Comparison of ENCODE assay signal across 17 cellular contexts in genomic region chr3:19541284-19541683, GRCh38.
"Had no signal": no experiment of that assay in that cellular context is flagged by ENCODE, and none has a peak within 500 bp of the region (broad histone marks: within the 10 kb centered on the region; RNA-seq: fewer than 3 reads in every experiment).

No MANE protein-coding gene starts in this region.

- H3K4me1 ChIP-seq: esophagus muscularis mucosa, prostate gland, testis, upper lobe of right lung had no signal

- H3K9me3 ChIP-seq: esophagus muscularis mucosa, prostate gland, stomach, testis, upper lobe of right lung had no signal

- H3K4me3 ChIP-seq: esophagus muscularis mucosa, lung, prostate gland, skin epidermis, stomach, testis, upper lobe of right lung had no signal

- H3K4me3 Mint-ChIP-seq: activated CD4-positive, alpha-beta T cell treated with anti-CD3 and anti-CD28 coated beads, Interleukin-2, amount 10 ng/mL, durations not matched to agents 7 days and 5 days; activated naive CD8-positive, alpha-beta T cell; neural crest cell had no signal

- H3K36me3 Mint-ChIP-seq: activated naive CD8-positive, alpha-beta T cell had no signal

- H3K27me3 ChIP-seq: esophagus muscularis mucosa, stomach, testis, upper lobe of right lung had no signal

- DNase-seq: activated CD4-positive, alpha-beta T cell treated with anti-CD3 and anti-CD28 coated beads, Interleukin-2, amount 10 ng/mL, durations not matched to agents 7 days and 5 days; activated CD8-positive, alpha-beta memory T cell treated with anti-CD3 and anti-CD28 coated beads for 24 hours; activated gamma-delta T cell treated with Interleukin-2 at 50 U/mL for 16 hours; amniotic stem cell; left colon; midbrain; right cardiac atrium; stomach; testis; upper lobe of right lung had no signal

- ATAC-seq: left colon, right cardiac atrium, upper lobe of right lung had no signal

- FAIRE-seq: islet of Langerhans had no signal

- H3K27me3 Mint-ChIP-seq: activated CD4-positive, alpha-beta T cell treated with anti-CD3 and anti-CD28 coated beads, Interleukin-2, amount 10 ng/mL, durations not matched to agents 7 days and 5 days had no signal

- H3K36me3 ChIP-seq: esophagus muscularis mucosa, prostate gland, stomach, upper lobe of right lung had no signal

- H3K9me3 Mint-ChIP-seq: activated CD4-positive, alpha-beta T cell treated with anti-CD3 and anti-CD28 coated beads, Interleukin-2, amount 10 ng/mL, durations not matched to agents 7 days and 5 days had no signal

- H3K4me1 Mint-ChIP-seq: activated CD4-positive, alpha-beta T cell treated with anti-CD3 and anti-CD28 coated beads, Interleukin-2, amount 10 ng/mL, durations not matched to agents 7 days and 5 days; neural crest cell had no signal

- H3K27ac ChIP-seq: esophagus muscularis mucosa, prostate gland, skin epidermis, stomach, testis, upper lobe of right lung had no signal

- H3K27ac Mint-ChIP-seq: activated CD4-positive, alpha-beta T cell treated with anti-CD3 and anti-CD28 coated beads, Interleukin-2, amount 10 ng/mL, durations not matched to agents 7 days and 5 days; activated naive CD8-positive, alpha-beta T cell had no signal
